19 cellular contexts compared by ENCODE assay signal in the genomic region with DNA sequence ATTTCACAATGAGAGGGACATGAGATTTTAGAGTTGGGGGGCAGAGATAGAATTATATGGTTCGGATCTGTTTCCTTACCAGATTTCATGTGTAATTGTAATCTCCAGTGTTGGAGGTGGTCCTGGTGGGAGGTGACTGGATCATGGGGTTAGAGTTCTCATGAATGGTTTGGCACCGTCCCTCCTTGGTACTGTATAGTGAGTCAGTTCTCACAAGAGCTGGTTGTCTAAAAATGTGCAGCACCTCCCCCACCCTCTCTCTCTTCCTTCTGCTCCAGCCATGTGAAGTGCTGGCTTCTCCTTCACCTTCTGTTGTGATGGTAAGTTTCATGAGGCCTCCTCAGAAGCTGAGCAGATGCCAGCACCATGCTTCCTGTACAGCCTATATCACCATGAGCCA.
"Had no signal": no experiment of that assay in that cellular context is flagged by ENCODE, and none has a peak within 500 bp of the region (broad histone marks: within the 10 kb centered on the region; RNA-seq: fewer than 3 reads in every experiment).

No MANE protein-coding gene starts in this region.

- H3K36me3 ChIP-seq: left lung, sigmoid colon, stomach, thoracic aorta had no signal

- FAIRE-seq: keratinocyte, TTC549 had no signal

- DNase-seq: activated B cell treated with CpG ODN at 0.5 μM for 24 hours; activated CD4-positive, alpha-beta T cell treated with anti-CD3 and anti-CD28 coated beads, Interleukin-2, amount 10 ng/mL, durations not matched to agents 7 days and 5 days; activated CD8-positive, alpha-beta memory T cell treated with anti-CD3 and anti-CD28 coated beads, Interleukin-2, amount 50 U/mL, for 48 hours; activated gamma-delta T cell treated with Interleukin-2 at 50 U/mL for 16 hours; activated T-cell treated with anti-CD3 and anti-CD28 coated beads, Interleukin-2, amount 50 U/mL, for 72 hours; amygdala; endodermal cell; left lung; mucosa of descending colon; naive thymus-derived CD4-positive, alpha-beta T cell; sigmoid colon; stimulated activated CD4-positive, alpha-beta T cell treated with anti-CD3 and anti-CD28 coated beads, Interleukin-1b, Interleukin-23, amount 100 ng/mL, for 48 hours; stomach; T-helper 17 cell had no signal

- H3K27ac ChIP-seq: hepatocyte, left lung, parathyroid adenoma, sigmoid colon, stomach, thoracic aorta had no signal

- ATAC-seq: activated T-cell treated with anti-CD3 and anti-CD28 coated beads, Interleukin-2, amount 50 U/mL, for 72 hours; left lung; mucosa of descending colon; naive thymus-derived CD4-positive, alpha-beta T cell; T-helper 17 cell had no signal

- H3K9me3 ChIP-seq: left lung, mucosa of descending colon, sigmoid colon, thoracic aorta had no signal

- H3K4me1 ChIP-seq: parathyroid adenoma, stomach had no signal

- H3K27me3 ChIP-seq: hepatocyte, left lung, sigmoid colon, stomach had no signal

- H3K79me2 ChIP-seq: hepatocyte, parathyroid adenoma had no signal

- H3K4me3 ChIP-seq: hepatocyte, left lung, mucosa of descending colon, sigmoid colon, stomach, thoracic aorta had no signal

- H3K9ac ChIP-seq: parathyroid adenoma had no signal

- H3K4me2 ChIP-seq: hepatocyte had no signal

- H2AFZ ChIP-seq: hepatocyte, parathyroid adenoma had no signal
